In genomic region chr5:149667827-149668122, GRCh38 we compare ENCODE assay signal across 1 cellular context.
TF ChIP-seq lines count a peak whose summit lies in the region.

No MANE protein-coding gene starts in this region.

TF ChIP-seq in A549, 52 proteins besides CTCF, POLR2A, EP300 and RAD21 (continued from another document):
- no peak for TF ChIP-seq ATOH8 (CRISPR knock-in tag; IDR thresholded peaks at IDR 0.05; ENCODE audit: low read depth)
- no peak for TF ChIP-seq PHF8 (IDR thresholded peaks at IDR 0.05; ENCODE audit: borderline replicate concordance, low read depth)
